ENCODE assay signal across 16 cellular contexts in the genomic region with DNA sequence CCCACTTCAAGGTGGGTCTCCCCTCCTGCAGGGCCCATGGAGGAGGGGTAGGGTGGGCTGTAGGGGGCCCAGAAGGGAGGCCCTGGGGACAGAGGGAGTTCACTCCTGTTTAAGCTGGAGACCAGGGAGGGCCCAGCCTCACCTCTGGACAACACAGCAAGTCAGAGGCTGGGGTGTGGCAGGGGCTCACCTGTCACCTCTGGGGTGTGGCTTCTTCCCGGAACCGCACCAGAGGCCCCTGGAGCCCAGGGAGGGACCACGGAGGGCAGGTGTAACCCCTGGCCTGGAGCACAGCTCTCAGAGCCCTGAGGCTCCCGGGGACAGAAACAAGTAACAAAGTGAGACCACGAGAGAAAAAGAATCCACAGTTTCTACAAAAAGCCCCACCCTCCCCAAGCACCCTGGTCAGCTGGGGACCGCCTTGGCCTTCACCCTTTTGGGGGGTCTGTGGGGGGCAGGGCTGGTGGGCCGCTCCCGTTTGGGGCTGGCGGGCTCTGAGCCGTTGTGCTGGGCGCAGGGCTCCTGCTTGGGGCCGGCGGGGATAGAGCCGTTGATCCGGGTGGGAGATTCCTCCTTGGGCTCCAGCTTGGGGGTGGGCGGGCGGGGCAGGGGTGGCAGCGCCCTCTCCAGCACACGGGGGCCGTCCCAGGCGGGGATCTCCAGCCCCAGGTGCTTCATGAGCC. TPM values are rescaled to one million over a fixed set of nuclear protein-coding genes. Genes with fewer than 3 reads are reported as not detected.
DNase-seq lines count a peak whose midpoint lies in the region; ATAC-seq and TF ChIP-seq lines count a peak whose summit lies in the region.
"Had no signal": no experiment of that assay in that cellular context is flagged by ENCODE, and none has a peak within 500 bp of the region (broad histone marks: within the 10 kb centered on the region; RNA-seq: fewer than 3 reads in every experiment).

No MANE protein-coding gene starts in this region.

- H4K20me1 ChIP-seq in OCI-LY7 (ENCODE audit: insufficient read depth, low read length), result no peaks in the 10 kb centered on the region

- WGBS in body of pancreas, 2 donors, result 75 to 86% methylated on average over 4 to 20 of the region's 21 CpGs

- H3K36me3 ChIP-seq in OCI-LY7 (ENCODE audit: insufficient read depth, low read length) (peaks cover 7% of the 10 kb centered on the region; the same call in 1 of the 2 replicates), colonic mucosa (no peaks in the 10 kb centered on the region), mucosa of descending colon (ENCODE audit: low read depth) (no peaks in the 10 kb centered on the region), body of pancreas (replicated peaks in 1 of 2; ENCODE audit: insufficient read depth in 1 of 2, low read depth in 2 of 2) (no peaks in the 10 kb centered on the region)

- H3K79me2 ChIP-seq in OCI-LY7 (ENCODE audit: insufficient read depth, low read depth, low read length), result no peaks in the 10 kb centered on the region

- H3K4me3 ChIP-seq in OCI-LY7 (ENCODE audit: low read depth, low read length, poor library complexity, severe bottlenecking), result no peak overlapping the region
- H3K4me3 ChIP-seq in colonic mucosa, result no peak overlapping the region
- no peak overlapping the region for H3K4me3 ChIP-seq in mucosa of descending colon
- no peak overlapping the region for H3K4me3 ChIP-seq in body of pancreas

- peak overlapping the region in 1 of 2 donors; percentile 9 for H3K9ac ChIP-seq in colonic mucosa (ENCODE audit: low read depth in 2 of 2, low read length in 2 of 2)

- ATAC-seq in mucosa of descending colon (peak; percentile 82), body of pancreas (no peak), Right ventricle myocardium inferior (no peak)
- ATAC-seq: HCT116 had no signal

- H3K4me1 ChIP-seq in OCI-LY7 (ENCODE audit: insufficient read depth, low read length, poor library complexity, severe bottlenecking), result no peaks in the 10 kb centered on the region
- H3K4me1 ChIP-seq in colonic mucosa, result peaks cover 7% of the 10 kb centered on the region
- peaks cover 15% of the 10 kb centered on the region for H3K4me1 ChIP-seq in mucosa of descending colon (ENCODE audit: low read depth)
- H3K4me1 ChIP-seq in body of pancreas, result peaks cover 8% of the 10 kb centered on the region

- intact Hi-C loops in OCI-LY7 (cut with micrococcal nuclease; ENCODE audit: unreplicated experiment) (no loop called here), colonic mucosa (cut with DNase I) (no loop called here), mucosa of descending colon (cut with DNase I, micrococcal nuclease) (no loop called here), head of caudate nucleus (cut with DNase I) (no loop called here), body of pancreas (cut with DNase I) (no loop called here), Right ventricle myocardium inferior (cut with DNase I) (no loop called here)

- H3K27ac ChIP-seq in OCI-LY7 (ENCODE audit: low read depth, low read length, poor library complexity, severe bottlenecking) (no peak overlapping the region), colonic mucosa (peak overlapping the region; percentile 53), body of pancreas (no peak overlapping the region)

- BruUV-seq in OCI-LY7 (replicated peaks; lab: Mats Ljungman, UMichigan), result TSS peak; percentile 69

- H2AFZ ChIP-seq in OCI-LY7 (ENCODE audit: low read length), result no peak overlapping the region

- H3K9me3 ChIP-seq in OCI-LY7 (ENCODE audit: low read length) (no peaks in the 10 kb centered on the region), colonic mucosa (no peaks in the 10 kb centered on the region), mucosa of descending colon (no peaks in the 10 kb centered on the region), body of pancreas (no peaks in the 10 kb centered on the region)

- POLR2A ChIA-PET in OCI-LY7 (lab: Charles Lee), result no interaction called here

- H3K27me3 ChIP-seq in colonic mucosa (peaks cover 4% of the 10 kb centered on the region), body of pancreas (no peaks in the 10 kb centered on the region)

- no peak for TF ChIP-seq CTCF in OCI-LY7 (conservative IDR thresholded peaks at IDR 0.05; ENCODE audit: low read length)
- no peak for TF ChIP-seq CTCF in colonic mucosa (IDR thresholded peaks at IDR 0.05)
- no peak for TF ChIP-seq CTCF in mucosa of descending colon (IDR thresholded peaks at IDR 0.05)
- TF ChIP-seq CTCF in body of pancreas (IDR thresholded peaks at IDR 0.05), result no peak

- H3K4me2 ChIP-seq in OCI-LY7 (ENCODE audit: low read length), result no peak overlapping the region

- DNase-seq in OCI-LY7 (ENCODE audit: low spot score), result no peak
- DNase-seq in colonic mucosa, result peak; percentile 70
- DNase-seq in mucosa of descending colon, result peak; percentile 53 to 78 (median 63)
- DNase-seq in head of caudate nucleus, result no peak
- DNase-seq in body of pancreas, result no peak
- DNase-seq in Right ventricle myocardium inferior (ENCODE audit: missing footprints), result no peak
- no peak for DNase-seq in NCI-H128 (lab: John Stamatoyannopoulos, UW; ENCODE audit: unreplicated experiment)
- DNase-seq: C1 segment of cervical spinal cord; CD4-positive, alpha-beta T cell; DMS79 treated with DMSO at 0.1 percent for 48 hours; EL; IMR-90 had no signal

- CTCF ChIA-PET in OCI-LY7 (lab: Charles Lee; ENCODE audit: unreplicated experiment), result no interaction called here

- no peaks in the 10 kb centered on the region for H3K9me2 ChIP-seq in OCI-LY7 (ENCODE audit: insufficient read depth, low read length)

- TF ChIP-seq POLR2A in body of pancreas (IDR thresholded peaks at IDR 0.05), result no peak

RNA-seq across cellular contexts. Expression of a gene that starts 8.0 kb away (rescaled TPM):
- 29.1 and 31.7 TPM in 2 replicates for total RNA-seq in OCI-LY7 (2014; rRNA removed; shearing (Covaris generic))
- 45.3 and 46.2 TPM in 2 replicates for total RNA-seq in OCI-LY7 (2022)
- total RNA-seq in colonic mucosa, result 100 to 1,000 TPM in 1 of 2 donors, 10 to 100 TPM in 1; 83.9 to 120 TPM
- total RNA-seq in mucosa of descending colon, result 100 to 1,000 TPM in 2 of 3 donors, 10 to 100 TPM in 1; 60.9 to 138 (median 118) TPM
- 10 to 100 TPM; 13.2 to 54.1 TPM for total RNA-seq in body of pancreas
- 10.4 TPM for total RNA-seq in Right ventricle myocardium inferior

RNA-seq across cellular contexts. Expression of a gene that starts 8.1 kb away (rescaled TPM):
- total RNA-seq in OCI-LY7 (2014; rRNA removed; shearing (Covaris generic)), result 1.7 and 2.8 TPM in 2 replicates
- total RNA-seq in OCI-LY7 (2022) (4.4 and 4.8 TPM in 2 replicates), colonic mucosa (1 to 10 TPM in 1 of 2 donors, under 1 TPM in 1; 0.35 to 1.8 TPM), mucosa of descending colon (1 to 10 TPM in 2 of 3 donors, under 1 TPM in 1; 0.95 to 2.7 (median 1.3) TPM), body of pancreas (1 to 10 TPM; 2.1 to 3.6 TPM), Right ventricle myocardium inferior (0.19 TPM)

RNA-seq across cellular contexts. Expression of a gene that starts 20.9 kb away (rescaled TPM):
- 0.08 and 0.09 TPM in 2 replicates for total RNA-seq in OCI-LY7 (2014; rRNA removed; shearing (Covaris generic))
- total RNA-seq in OCI-LY7 (2022), result not detected in 2 replicates
- total RNA-seq in colonic mucosa, result 1 to 10 TPM; 1.1 to 9.9 TPM
- total RNA-seq in mucosa of descending colon, result 1 to 10 TPM; 2.4 to 5.1 (median 3.4) TPM
- under 1 TPM in 1 of 2 donors, not detected in 1; 0.52 TPM for total RNA-seq in body of pancreas
- total RNA-seq in Right ventricle myocardium inferior, result not detected
- total RNA-seq: B cell, H4, HT-29, IMR-90 had no signal

RNA-seq across cellular contexts. Expression of a gene that starts 50.4 kb away (rescaled TPM):
- 84.7 and 105 TPM in 2 replicates for total RNA-seq in OCI-LY7 (2014; rRNA removed; shearing (Covaris generic))
- total RNA-seq in OCI-LY7 (2022) (116 and 120 TPM in 2 replicates), colonic mucosa (100 to 1,000 TPM; 211 to 260 TPM), mucosa of descending colon (100 to 1,000 TPM; 173 to 221 (median 192) TPM), body of pancreas (10 to 100 TPM; 56.8 to 92.0 TPM), Right ventricle myocardium inferior (138 TPM)

RNA-seq across cellular contexts. Expression of a gene that starts 55.0 kb away (rescaled TPM):
- not detected in 2 replicates for total RNA-seq in OCI-LY7 (2014; rRNA removed; shearing (Covaris generic))
- total RNA-seq in OCI-LY7 (2022), result not detected in 2 replicates
- 1 to 10 TPM in 1 of 2 donors, under 1 TPM in 1; 0.56 to 1.6 TPM for total RNA-seq in colonic mucosa
- total RNA-seq in mucosa of descending colon, result 1 to 10 TPM; 1.1 to 5.4 (median 3.6) TPM
- 10 to 100 TPM in 1 of 2 donors, under 1 TPM in 1; 0.99 to 27.5 TPM for total RNA-seq in body of pancreas
- 0.73 TPM for total RNA-seq in Right ventricle myocardium inferior
- total RNA-seq: CD4-positive, alpha-beta T cell; HT-29 had no signal

Comparison
In these comparisons a context has a peak if more than half of its experiments do, and no peak if none do; other contexts are left out.
1. DNase-seq: peak in colonic mucosa (single experiment) and mucosa of descending colon (3 of 3); none in OCI-LY7 (single experiment), head of caudate nucleus (0 of 42), body of pancreas (0 of 4), Right ventricle myocardium inferior (single experiment) and NCI-H128 (single experiment).